1 cellular context compared by ENCODE assay signal in the genomic region with DNA sequence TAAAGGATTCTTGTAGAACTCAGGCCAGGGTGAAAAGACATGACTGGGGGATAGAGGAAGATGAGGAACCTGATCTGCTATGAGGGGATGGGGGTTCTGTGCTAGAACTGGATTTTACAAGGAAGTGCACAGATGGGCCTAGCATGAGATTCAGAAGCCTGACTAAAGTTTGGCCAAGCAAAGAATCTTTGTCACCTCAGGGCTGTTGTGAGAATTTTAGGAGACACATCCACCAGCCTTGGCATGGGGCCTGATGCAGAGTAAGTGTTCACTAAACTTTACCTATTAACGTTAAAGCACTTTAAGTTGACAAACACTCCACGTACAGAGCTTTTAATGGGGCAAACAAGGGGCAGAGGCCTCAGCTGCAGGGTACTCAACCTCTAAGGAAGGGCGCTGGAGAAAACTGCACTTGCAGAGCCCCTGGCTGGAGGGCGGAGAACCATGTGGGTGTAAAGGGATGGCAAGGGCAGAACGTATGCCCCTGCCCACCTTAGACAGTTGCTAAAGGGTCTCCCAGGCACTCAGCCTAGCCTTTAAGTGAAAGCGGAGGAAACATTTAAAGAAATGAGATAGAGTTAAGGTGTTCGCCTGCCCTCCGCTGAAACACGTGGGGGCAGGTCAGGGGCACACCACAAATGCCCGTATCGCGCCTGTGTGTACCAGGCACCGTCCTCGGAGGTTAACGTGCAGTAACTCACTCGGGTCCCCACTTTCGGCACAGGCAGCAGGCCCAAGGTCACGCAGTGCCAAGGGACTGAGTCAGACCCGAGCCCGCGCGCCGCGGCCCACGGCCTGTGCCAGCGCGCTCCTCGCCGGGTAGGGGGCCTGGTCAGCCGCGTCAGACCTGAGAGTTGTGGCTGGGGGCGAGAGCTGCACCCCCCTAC.
TF ChIP-seq lines count a peak whose summit lies in the region.

No MANE protein-coding gene starts in this region.

TF ChIP-seq in GM23338, 12 proteins besides CTCF, POLR2A, EP300 and RAD21:
- TF ChIP-seq, protein P1, sequence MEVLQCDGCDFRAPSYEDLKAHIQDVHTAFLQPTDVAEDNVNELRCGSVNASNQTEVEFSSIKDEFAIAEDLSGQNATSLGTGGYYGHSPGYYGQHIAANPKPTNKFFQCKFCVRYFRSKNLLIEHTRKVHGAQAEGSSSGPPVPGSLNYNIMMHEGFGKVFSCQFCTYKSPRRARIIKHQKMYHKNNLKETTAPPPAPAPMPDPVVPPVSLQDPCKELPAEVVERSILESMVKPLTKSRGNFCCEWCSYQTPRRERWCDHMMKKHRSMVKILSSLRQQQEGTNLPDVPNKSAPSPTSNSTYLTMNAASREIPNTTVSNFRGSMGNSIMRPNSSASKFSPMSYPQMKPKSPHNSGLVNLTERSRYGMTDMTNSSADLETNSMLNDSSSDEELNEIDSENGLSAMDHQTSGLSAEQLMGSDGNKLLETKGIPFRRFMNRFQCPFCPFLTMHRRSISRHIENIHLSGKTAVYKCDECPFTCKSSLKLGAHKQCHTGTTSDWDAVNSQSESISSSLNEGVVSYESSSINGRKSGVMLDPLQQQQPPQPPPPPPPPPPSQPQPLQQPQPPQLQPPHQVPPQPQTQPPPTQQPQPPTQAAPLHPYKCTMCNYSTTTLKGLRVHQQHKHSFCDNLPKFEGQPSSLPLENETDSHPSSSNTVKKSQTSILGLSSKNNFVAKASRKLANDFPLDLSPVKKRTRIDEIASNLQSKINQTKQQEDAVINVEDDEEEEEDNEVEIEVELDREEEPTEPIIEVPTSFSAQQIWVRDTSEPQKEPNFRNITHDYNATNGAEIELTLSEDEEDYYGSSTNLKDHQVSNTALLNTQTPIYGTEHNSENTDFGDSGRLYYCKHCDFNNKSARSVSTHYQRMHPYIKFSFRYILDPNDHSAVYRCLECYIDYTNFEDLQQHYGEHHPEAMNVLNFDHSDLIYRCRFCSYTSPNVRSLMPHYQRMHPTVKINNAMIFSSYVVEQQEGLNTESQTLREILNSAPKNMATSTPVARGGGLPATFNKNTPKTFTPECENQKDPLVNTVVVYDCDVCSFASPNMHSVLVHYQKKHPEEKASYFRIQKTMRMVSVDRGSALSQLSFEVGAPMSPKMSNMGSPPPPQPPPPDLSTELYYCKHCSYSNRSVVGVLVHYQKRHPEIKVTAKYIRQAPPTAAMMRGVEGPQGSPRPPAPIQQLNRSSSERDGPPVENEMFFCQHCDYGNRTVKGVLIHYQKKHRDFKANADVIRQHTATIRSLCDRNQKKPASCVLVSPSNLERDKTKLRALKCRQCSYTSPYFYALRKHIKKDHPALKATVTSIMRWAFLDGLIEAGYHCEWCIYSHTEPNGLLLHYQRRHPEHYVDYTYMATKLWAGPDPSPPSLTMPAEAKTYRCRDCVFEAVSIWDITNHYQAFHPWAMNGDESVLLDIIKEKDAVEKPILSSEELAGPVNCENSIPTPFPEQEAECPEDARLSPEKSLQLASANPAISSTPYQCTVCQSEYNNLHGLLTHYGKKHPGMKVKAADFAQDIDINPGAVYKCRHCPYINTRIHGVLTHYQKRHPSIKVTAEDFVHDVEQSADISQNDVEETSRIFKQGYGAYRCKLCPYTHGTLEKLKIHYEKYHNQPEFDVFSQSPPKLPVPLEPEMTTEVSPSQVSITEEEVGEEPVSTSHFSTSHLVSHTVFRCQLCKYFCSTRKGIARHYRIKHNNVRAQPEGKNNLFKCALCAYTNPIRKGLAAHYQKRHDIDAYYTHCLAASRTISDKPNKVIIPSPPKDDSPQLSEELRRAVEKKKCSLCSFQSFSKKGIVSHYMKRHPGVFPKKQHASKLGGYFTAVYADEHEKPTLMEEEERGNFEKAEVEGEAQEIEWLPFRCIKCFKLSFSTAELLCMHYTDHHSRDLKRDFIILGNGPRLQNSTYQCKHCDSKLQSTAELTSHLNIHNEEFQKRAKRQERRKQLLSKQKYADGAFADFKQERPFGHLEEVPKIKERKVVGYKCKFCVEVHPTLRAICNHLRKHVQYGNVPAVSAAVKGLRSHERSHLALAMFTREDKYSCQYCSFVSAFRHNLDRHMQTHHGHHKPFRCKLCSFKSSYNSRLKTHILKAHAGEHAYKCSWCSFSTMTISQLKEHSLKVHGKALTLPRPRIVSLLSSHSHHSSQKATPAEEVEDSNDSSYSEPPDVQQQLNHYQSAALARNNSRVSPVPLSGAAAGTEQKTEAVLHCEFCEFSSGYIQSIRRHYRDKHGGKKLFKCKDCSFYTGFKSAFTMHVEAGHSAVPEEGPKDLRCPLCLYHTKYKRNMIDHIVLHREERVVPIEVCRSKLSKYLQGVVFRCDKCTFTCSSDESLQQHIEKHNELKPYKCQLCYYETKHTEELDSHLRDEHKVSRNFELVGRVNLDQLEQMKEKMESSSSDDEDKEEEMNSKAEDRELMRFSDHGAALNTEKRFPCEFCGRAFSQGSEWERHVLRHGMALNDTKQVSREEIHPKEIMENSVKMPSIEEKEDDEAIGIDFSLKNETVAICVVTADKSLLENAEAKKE (CRISPR knock-in tag; IDR thresholded peaks at IDR 0.05) = no peak
TF ChIP-seq in GM23338: peak in this region for 0.
